In genomic region chr7:1232103-1232466, GRCh38 we compare ENCODE assay signal across 22 cellular contexts. TPM values are rescaled to one million over a fixed set of nuclear protein-coding genes. Genes with fewer than 3 reads are reported as not detected.
DNase-seq lines count a peak whose midpoint lies in the region; ATAC-seq and TF ChIP-seq lines count a peak whose summit lies in the region.
"Had no signal": no experiment of that assay in that cellular context is flagged by ENCODE, and none has a peak within 500 bp of the region (broad histone marks: within the 10 kb centered on the region; RNA-seq: fewer than 3 reads in every experiment).

No MANE protein-coding gene starts in this region.

- no peaks in the 10 kb centered on the region for H3K9me3 Mint-ChIP-seq in activated naive CD4-positive, alpha-beta T cell treated with anti-CD3 and anti-CD28 coated beads, Interleukin-2, amount 10 ng/mL, durations not matched to agents 7 days and 5 days
- no peaks in the 10 kb centered on the region for H3K9me3 Mint-ChIP-seq in WTC11
- peaks cover 0 to 7% of the 10 kb centered on the region in 2 donors for H3K9me3 Mint-ChIP-seq in stimulated activated naive B cell treated with anti-CD40 and anti-IgM and Interleukin-4, amounts not matched to agents 10 μg/mL and 1 μg/mL and 100 μg/mL, for 72 hours

- peaks cover 76% of the 10 kb centered on the region for H3K27me3 ChIP-seq in iPS-15b (ENCODE audit: control insufficient read depth, insufficient read depth, low read length)
- H3K27me3 ChIP-seq: SJCRH30 had no signal

- peak overlapping the region; percentile 18 for H3K4me3 ChIP-seq in iPS-15b (ENCODE audit: low read depth, low read length)
- H3K4me3 ChIP-seq: dorsolateral prefrontal cortex, ovary, SJCRH30, thoracic aorta had no signal

- no peak overlapping the region for H3K9ac ChIP-seq in iPS-15b (ENCODE audit: low read depth, low read length)

- TF ChIP-seq CTCF in WTC11 (IDR thresholded peaks at IDR 0.05): no peak

- no peaks in the 10 kb centered on the region for H3K36me3 ChIP-seq in iPS-15b (ENCODE audit: control insufficient read depth, insufficient read depth, low read length)
- H3K36me3 ChIP-seq: BE2C, ovary, SJCRH30, thoracic aorta had no signal

- H3K4me1 ChIP-seq in iPS-15b (ENCODE audit: control insufficient read depth, insufficient read depth, low read length): peaks cover 6% of the 10 kb centered on the region
- H3K4me1 ChIP-seq: BE2C, SJCRH30 had no signal

- DNase-seq in activated naive CD4-positive, alpha-beta T cell treated with anti-CD3 and anti-CD28 coated beads, Interleukin-2, amount 10 ng/mL, durations not matched to agents 7 days and 5 days: no peak
- no peak for DNase-seq in activated naive CD4-positive, alpha-beta T cell (lab: John Stamatoyannopoulos, UW)
- DNase-seq in WTC11 (ENCODE audit: low spot score) (no peak), A172 (ENCODE audit: low spot score) (no peak), NCI-H128 (lab: John Stamatoyannopoulos, UW; ENCODE audit: unreplicated experiment) (no peak), cortex of kidney (lab: John Stamatoyannopoulos, UW) (no peak)
- DNase-seq in stimulated activated naive B cell treated with anti-CD40 and anti-IgM and Interleukin-4, amounts not matched to agents 10 μg/mL and 1 μg/mL and 100 μg/mL, for 72 hours: no peak
- DNase-seq: activated CD4-positive, alpha-beta T cell treated with anti-CD3 and anti-CD28 coated beads, Interleukin-2, amount 50 U/mL, for 4 hours; activated gamma-delta T cell treated with Interleukin-2 at 50 U/mL for 16 hours; BE2C; NCI-H187; NCI-H510A; ovary; SJCRH30; stimulated activated CD4-positive, alpha-beta T cell treated with anti-CD3 and anti-CD28 coated beads, Interleukin-2, amount 100 ng/mL, for 48 hours had no signal

- ATAC-seq in WTC11: no peak
- ATAC-seq in stimulated activated naive B cell treated with anti-CD40 and anti-IgM and Interleukin-4, amounts not matched to agents 10 μg/mL and 1 μg/mL and 100 μg/mL, for 72 hours (replicated peaks): no peak

- POLR2A ChIA-PET in WTC11 (lab: Charles Lee): no interaction called here

- no peaks in the 10 kb centered on the region for H3K9me3 ChIP-seq in iPS-15b (ENCODE audit: control insufficient read depth, insufficient read depth, low read length)
- H3K9me3 ChIP-seq: BE2C, ovary, SJCRH30, thoracic aorta had no signal

- H3K27ac Mint-ChIP-seq in activated naive CD4-positive, alpha-beta T cell treated with anti-CD3 and anti-CD28 coated beads, Interleukin-2, amount 10 ng/mL, durations not matched to agents 7 days and 5 days: peak overlapping the region; percentile 86
- no peak overlapping the region for H3K27ac Mint-ChIP-seq in WTC11
- peak overlapping the region; percentile 93 for H3K27ac Mint-ChIP-seq in stimulated activated naive B cell treated with anti-CD40 and anti-IgM and Interleukin-4, amounts not matched to agents 10 μg/mL and 1 μg/mL and 100 μg/mL, for 72 hours

- H3K4me3 Mint-ChIP-seq in activated naive CD4-positive, alpha-beta T cell treated with anti-CD3 and anti-CD28 coated beads, Interleukin-2, amount 10 ng/mL, durations not matched to agents 7 days and 5 days: peak overlapping the region; percentile 37
- H3K4me3 Mint-ChIP-seq in WTC11: peak overlapping the region; percentile 43
- H3K4me3 Mint-ChIP-seq in stimulated activated naive B cell treated with anti-CD40 and anti-IgM and Interleukin-4, amounts not matched to agents 10 μg/mL and 1 μg/mL and 100 μg/mL, for 72 hours: peak overlapping the region; percentile 64 to 65

- peaks cover 83% of the 10 kb centered on the region for H3K27me3 Mint-ChIP-seq in activated naive CD4-positive, alpha-beta T cell treated with anti-CD3 and anti-CD28 coated beads, Interleukin-2, amount 10 ng/mL, durations not matched to agents 7 days and 5 days
- H3K27me3 Mint-ChIP-seq in WTC11 (ENCODE audit: low read depth): peaks cover 81% of the 10 kb centered on the region
- H3K27me3 Mint-ChIP-seq in stimulated activated naive B cell treated with anti-CD40 and anti-IgM and Interleukin-4, amounts not matched to agents 10 μg/mL and 1 μg/mL and 100 μg/mL, for 72 hours: peaks cover 36 to 49% of the 10 kb centered on the region in 2 donors

- peaks cover 11% of the 10 kb centered on the region for H3K4me1 Mint-ChIP-seq in activated naive CD4-positive, alpha-beta T cell treated with anti-CD3 and anti-CD28 coated beads, Interleukin-2, amount 10 ng/mL, durations not matched to agents 7 days and 5 days
- peaks cover 45% of the 10 kb centered on the region for H3K4me1 Mint-ChIP-seq in WTC11
- H3K4me1 Mint-ChIP-seq in stimulated activated naive B cell treated with anti-CD40 and anti-IgM and Interleukin-4, amounts not matched to agents 10 μg/mL and 1 μg/mL and 100 μg/mL, for 72 hours: peaks cover 16 to 25% of the 10 kb centered on the region in 2 donors

- CTCF ChIA-PET in activated naive CD4-positive, alpha-beta T cell treated with anti-CD3 and anti-CD28 coated beads, Interleukin-2, amount 10 ng/mL, durations not matched to agents 7 days and 5 days (lab: Charles Lee): no interaction called here
- CTCF ChIA-PET in WTC11 (lab: Charles Lee): interaction anchor here (0.8 to 1.4 kb wide), 4 partner anchors 8 to 199 kb away, joined by 3 to 6 read pairs (median 4); no protein-coding TSS in a partner anchor

- peaks cover 3% of the 10 kb centered on the region for H3K36me3 Mint-ChIP-seq in activated naive CD4-positive, alpha-beta T cell treated with anti-CD3 and anti-CD28 coated beads, Interleukin-2, amount 10 ng/mL, durations not matched to agents 7 days and 5 days
- H3K36me3 Mint-ChIP-seq in WTC11: no peaks in the 10 kb centered on the region
- peaks cover 9 to 15% of the 10 kb centered on the region in 2 donors for H3K36me3 Mint-ChIP-seq in stimulated activated naive B cell treated with anti-CD40 and anti-IgM and Interleukin-4, amounts not matched to agents 10 μg/mL and 1 μg/mL and 100 μg/mL, for 72 hours

TF ChIP-seq in WTC11, 78 proteins besides CTCF, POLR2A, EP300 and RAD21:
- TF ChIP-seq SMAD3 (CRISPR knock-in tag; IDR thresholded peaks at IDR 0.05; ENCODE audit: borderline replicate concordance): no peak
- TF ChIP-seq, protein P1, sequence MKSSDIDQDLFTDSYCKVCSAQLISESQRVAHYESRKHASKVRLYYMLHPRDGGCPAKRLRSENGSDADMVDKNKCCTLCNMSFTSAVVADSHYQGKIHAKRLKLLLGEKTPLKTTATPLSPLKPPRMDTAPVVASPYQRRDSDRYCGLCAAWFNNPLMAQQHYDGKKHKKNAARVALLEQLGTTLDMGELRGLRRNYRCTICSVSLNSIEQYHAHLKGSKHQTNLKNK (CRISPR knock-in tag; IDR thresholded peaks at IDR 0.05): no peak
- no peak for TF ChIP-seq USF2 (CRISPR knock-in tag; IDR thresholded peaks at IDR 0.05)
- TF ChIP-seq GABPB1 (CRISPR knock-in tag; IDR thresholded peaks at IDR 0.05): no peak

RNA-seq across cellular contexts. Expression of gene UNCX, which starts 0.6 kb away (rescaled TPM):
- total RNA-seq in WTC11 (2021): not detected in 3 replicates
- not detected in 2 replicates for total RNA-seq in A172 (2014; rRNA removed; shearing (Covaris generic))
- total RNA-seq: dorsolateral prefrontal cortex, fibroblast of lung, MCF 10A, mesenteric fat pad, OCI-LY7, ovary, thoracic aorta had no signal
